In the genomic region with DNA sequence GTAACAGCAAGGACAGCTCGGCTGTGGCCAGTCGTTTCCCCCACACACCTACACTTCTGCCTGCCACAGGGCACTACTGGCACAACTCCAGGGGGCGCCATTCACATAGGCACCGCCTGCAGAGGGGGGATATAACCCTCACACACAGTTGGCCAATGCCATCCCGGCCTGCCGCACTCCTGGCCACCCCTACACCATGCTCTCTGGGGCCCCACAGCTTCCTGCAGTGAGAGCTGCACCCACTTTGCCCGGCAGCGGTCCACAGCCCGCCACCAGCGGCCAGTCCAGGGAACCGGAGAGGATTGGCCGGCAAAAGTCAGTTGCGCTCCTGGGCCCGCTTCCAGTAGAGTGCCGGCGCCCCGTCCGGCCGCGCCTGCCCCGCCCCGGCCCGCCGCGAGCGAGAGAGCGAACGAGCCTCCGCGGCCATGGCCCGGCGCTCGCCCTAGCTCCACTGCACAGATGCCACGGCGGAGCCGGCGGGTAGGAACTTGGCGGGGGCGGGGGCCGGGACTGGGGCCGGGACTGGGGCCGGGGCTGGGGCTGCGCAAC, we compare ENCODE assay signal across 8 cellular contexts. TPM values are rescaled to one million over a fixed set of nuclear protein-coding genes. Genes with fewer than 3 reads are reported as not detected.
A peak's percentile ranks its signal among the peaks of the same experiment; 100 is the strongest.
DNase-seq lines count a peak whose midpoint lies in the region; ATAC-seq and TF ChIP-seq lines count a peak whose summit lies in the region.

No MANE protein-coding gene starts in this region.

- ATAC-seq in GM23338 (peak; percentile 56), lower lobe of right lung (peak; percentile 79 to 81), HG03108 (IDR thresholded peaks at IDR 0.05; ENCODE audit: unreplicated experiment) (no peak)

- no peaks in the 10 kb centered on the region for H3K9me3 ChIP-seq in lower lobe of right lung

- H3F3A ChIP-seq in GM23338 (replicated peaks; ENCODE audit: low read depth) = 0 out of 2 replicates have a peak, but pooled peaks cover 2% of the 10 kb centered on the region

- no peaks in the 10 kb centered on the region for H4K20me1 ChIP-seq in GM23338 (replicated peaks; ENCODE audit: insufficient read depth)

- H3K27me3 Mint-ChIP-seq in GM23338 (ENCODE audit: insufficient read depth, low read depth, poor library complexity) = peaks cover 12% of the 10 kb centered on the region
- H3K27me3 Mint-ChIP-seq in activated CD4-positive, alpha-beta T cell treated with anti-CD3 and anti-CD28 coated beads, Interleukin-2, amount 10 ng/mL, durations not matched to agents 24 days and 14 days = no peaks in the 10 kb centered on the region

- TF ChIP-seq CTCF in GM23338 (conservative IDR thresholded peaks at IDR 0.05; ENCODE audit: low read depth in 2 of 2) = peak; percentile 71 to 85
- peak; percentile 60 for TF ChIP-seq CTCF in lower lobe of right lung (IDR thresholded peaks at IDR 0.05)

- intact Hi-C loops in activated CD4-positive, alpha-beta T cell treated with anti-CD3 and anti-CD28 coated beads, Interleukin-2, amount 10 ng/mL, durations not matched to agents 24 days and 14 days (cut with micrococcal nuclease) = loop anchor here (2.0 to 5.0 kb wide), 3 partner anchors 15 to 402 kb away; a partner anchor contains a TSS
- intact Hi-C loops in lower lobe of right lung (cut with DNase I) = no loop called here

- H3K36me3 Mint-ChIP-seq in GM23338 (ENCODE audit: low read depth) = no peaks in the 10 kb centered on the region; the same call in 1 of the 3 replicates
- H3K36me3 Mint-ChIP-seq in activated CD4-positive, alpha-beta T cell treated with anti-CD3 and anti-CD28 coated beads, Interleukin-2, amount 10 ng/mL, durations not matched to agents 24 days and 14 days (ENCODE audit: low read depth) = peaks cover 4% of the 10 kb centered on the region

- no peaks in the 10 kb centered on the region for H3K9me3 Mint-ChIP-seq in GM23338
- no peaks in the 10 kb centered on the region for H3K9me3 Mint-ChIP-seq in activated CD4-positive, alpha-beta T cell treated with anti-CD3 and anti-CD28 coated beads, Interleukin-2, amount 10 ng/mL, durations not matched to agents 24 days and 14 days

- H3K9me2 ChIP-seq in GM23338 (ENCODE audit: insufficient read depth) = no peaks in the 10 kb centered on the region

- no peaks in the 10 kb centered on the region for H3K79me2 ChIP-seq in GM23338 (replicated peaks; ENCODE audit: insufficient read depth)

- H3K4me1 Mint-ChIP-seq in GM23338 = peaks cover 32% of the 10 kb centered on the region
- peaks cover 66% of the 10 kb centered on the region for H3K4me1 Mint-ChIP-seq in activated CD4-positive, alpha-beta T cell treated with anti-CD3 and anti-CD28 coated beads, Interleukin-2, amount 10 ng/mL, durations not matched to agents 24 days and 14 days

- peak overlapping the region; percentile 97 for H3K4me2 ChIP-seq in GM23338

- H3K36me3 ChIP-seq in GM23338 (ENCODE audit: insufficient read depth) = no peaks in the 10 kb centered on the region
- peaks cover 3% of the 10 kb centered on the region for H3K36me3 ChIP-seq in lower lobe of right lung

- peak; percentile 81 for DNase-seq in ELR (ENCODE audit: low read depth)
- peak; percentile 79 for DNase-seq in GM23338 (ENCODE audit: low spot score)
- peak; percentile 64 for DNase-seq in MV-4-11 (lab: John Stamatoyannopoulos, UW)
- peak; percentile 82 for DNase-seq in activated CD4-positive, alpha-beta T cell treated with anti-CD3 and anti-CD28 coated beads, Interleukin-2, amount 10 ng/mL, durations not matched to agents 24 days and 14 days
- peak; percentile 49 for DNase-seq in effector CD8-positive, alpha-beta T cell (lab: John Stamatoyannopoulos, UW)
- peak; percentile 89 for DNase-seq in lower lobe of right lung
- DNase-seq in stimulated activated CD8-positive, alpha-beta memory T cell treated with anti-CD3 and anti-CD28 coated beads, Interleukin-4, amount 100 ng/mL, for 48 hours = peak; percentile 66

- H3K4me3 Mint-ChIP-seq in GM23338 = peak overlapping the region; percentile 75
- H3K4me3 Mint-ChIP-seq in activated CD4-positive, alpha-beta T cell treated with anti-CD3 and anti-CD28 coated beads, Interleukin-2, amount 10 ng/mL, durations not matched to agents 24 days and 14 days = peak overlapping the region; percentile 67

- H2AFZ ChIP-seq in GM23338 = no peak overlapping the region

- peaks cover 11% of the 10 kb centered on the region; the same call in 1 of the 2 replicates for H3K27me3 ChIP-seq in GM23338 (ENCODE audit: insufficient read depth)
- H3K27me3 ChIP-seq in lower lobe of right lung (ENCODE audit: low read depth) = no peaks in the 10 kb centered on the region

- peaks cover 18% of the 10 kb centered on the region for H3K4me1 ChIP-seq in GM23338 (ENCODE audit: insufficient read depth)
- H3K4me1 ChIP-seq in lower lobe of right lung = peaks cover 70% of the 10 kb centered on the region

- no peak overlapping the region for H3K27ac Mint-ChIP-seq in GM23338
- H3K27ac Mint-ChIP-seq in activated CD4-positive, alpha-beta T cell treated with anti-CD3 and anti-CD28 coated beads, Interleukin-2, amount 10 ng/mL, durations not matched to agents 24 days and 14 days = peak overlapping the region; percentile 81

- H3K27ac ChIP-seq in GM23338 (ENCODE audit: low read depth) (no peak overlapping the region), lower lobe of right lung (peak overlapping the region; percentile 91)

- H3K4me3 ChIP-seq in GM23338 = peak overlapping the region; percentile 80
- peak overlapping the region; percentile 91 for H3K4me3 ChIP-seq in lower lobe of right lung

TF ChIP-seq in GM23338, 12 proteins besides CTCF, POLR2A, EP300 and RAD21 (continues in another document):
- TF ChIP-seq ZNF114 (CRISPR knock-in tag; IDR thresholded peaks at IDR 0.05) = no peak
- no peak for TF ChIP-seq STAT1 (IDR thresholded peaks at IDR 0.05; ENCODE audit: unreplicated experiment)
- TF ChIP-seq, protein P1, sequence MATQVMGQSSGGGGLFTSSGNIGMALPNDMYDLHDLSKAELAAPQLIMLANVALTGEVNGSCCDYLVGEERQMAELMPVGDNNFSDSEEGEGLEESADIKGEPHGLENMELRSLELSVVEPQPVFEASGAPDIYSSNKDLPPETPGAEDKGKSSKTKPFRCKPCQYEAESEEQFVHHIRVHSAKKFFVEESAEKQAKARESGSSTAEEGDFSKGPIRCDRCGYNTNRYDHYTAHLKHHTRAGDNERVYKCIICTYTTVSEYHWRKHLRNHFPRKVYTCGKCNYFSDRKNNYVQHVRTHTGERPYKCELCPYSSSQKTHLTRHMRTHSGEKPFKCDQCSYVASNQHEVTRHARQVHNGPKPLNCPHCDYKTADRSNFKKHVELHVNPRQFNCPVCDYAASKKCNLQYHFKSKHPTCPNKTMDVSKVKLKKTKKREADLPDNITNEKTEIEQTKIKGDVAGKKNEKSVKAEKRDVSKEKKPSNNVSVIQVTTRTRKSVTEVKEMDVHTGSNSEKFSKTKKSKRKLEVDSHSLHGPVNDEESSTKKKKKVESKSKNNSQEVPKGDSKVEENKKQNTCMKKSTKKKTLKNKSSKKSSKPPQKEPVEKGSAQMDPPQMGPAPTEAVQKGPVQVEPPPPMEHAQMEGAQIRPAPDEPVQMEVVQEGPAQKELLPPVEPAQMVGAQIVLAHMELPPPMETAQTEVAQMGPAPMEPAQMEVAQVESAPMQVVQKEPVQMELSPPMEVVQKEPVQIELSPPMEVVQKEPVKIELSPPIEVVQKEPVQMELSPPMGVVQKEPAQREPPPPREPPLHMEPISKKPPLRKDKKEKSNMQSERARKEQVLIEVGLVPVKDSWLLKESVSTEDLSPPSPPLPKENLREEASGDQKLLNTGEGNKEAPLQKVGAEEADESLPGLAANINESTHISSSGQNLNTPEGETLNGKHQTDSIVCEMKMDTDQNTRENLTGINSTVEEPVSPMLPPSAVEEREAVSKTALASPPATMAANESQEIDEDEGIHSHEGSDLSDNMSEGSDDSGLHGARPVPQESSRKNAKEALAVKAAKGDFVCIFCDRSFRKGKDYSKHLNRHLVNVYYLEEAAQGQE (IDR thresholded peaks at IDR 0.05; ENCODE audit: unreplicated experiment) = no peak
- no peak for TF ChIP-seq JUNB (IDR thresholded peaks at IDR 0.05; ENCODE audit: unreplicated experiment)
- TF ChIP-seq EZH2phosphoT487 (IDR thresholded peaks at IDR 0.05; ENCODE audit: unreplicated experiment) = no peak
- no peak for TF ChIP-seq NANOG (IDR thresholded peaks at IDR 0.05; ENCODE audit: borderline replicate concordance)

RNA-seq across cellular contexts. Expression of a gene that starts 25.6 kb away (rescaled TPM):
- total RNA-seq in GM23338 (2014; rRNA removed; shearing (Covaris generic)) = 2.1 and 2.2 TPM in 2 replicates
- 0.68 and 0.74 TPM in 2 replicates for polyA plus RNA-seq in GM23338 (2016; fragmentation: Nextera tagmentation; extraction: Ambion mirVana)
- total RNA-seq in activated CD4-positive, alpha-beta T cell treated with anti-CD3 and anti-CD28 coated beads, Interleukin-2, amount 10 ng/mL, durations not matched to agents 24 days and 14 days = 0.75 and 0.78 TPM in 2 replicates
- total RNA-seq in lower lobe of right lung = 200 TPM

Comparison
In these comparisons a context has a peak if more than half of its experiments do, and no peak if none do; other contexts are left out.
1. RNA of a gene that starts 25.6 kb away (total RNA-seq): 200 TPM in lower lobe of right lung (single experiment); 2.1 to 2.2 TPM in GM23338 and 0.75 to 0.78 TPM in activated CD4-positive, alpha-beta T cell treated with anti-CD3 and anti-CD28 coated beads, Interleukin-2, amount 10 ng/mL, durations not matched to agents 24 days and 14 days; every median in the first group is over 10 times any median in the second.
2. Peak in every context shown above with its lines, with median percentiles within 50 percentile points of each other: DNase-seq.